ENCODE assay signal across 8 cellular contexts in the genomic region with DNA sequence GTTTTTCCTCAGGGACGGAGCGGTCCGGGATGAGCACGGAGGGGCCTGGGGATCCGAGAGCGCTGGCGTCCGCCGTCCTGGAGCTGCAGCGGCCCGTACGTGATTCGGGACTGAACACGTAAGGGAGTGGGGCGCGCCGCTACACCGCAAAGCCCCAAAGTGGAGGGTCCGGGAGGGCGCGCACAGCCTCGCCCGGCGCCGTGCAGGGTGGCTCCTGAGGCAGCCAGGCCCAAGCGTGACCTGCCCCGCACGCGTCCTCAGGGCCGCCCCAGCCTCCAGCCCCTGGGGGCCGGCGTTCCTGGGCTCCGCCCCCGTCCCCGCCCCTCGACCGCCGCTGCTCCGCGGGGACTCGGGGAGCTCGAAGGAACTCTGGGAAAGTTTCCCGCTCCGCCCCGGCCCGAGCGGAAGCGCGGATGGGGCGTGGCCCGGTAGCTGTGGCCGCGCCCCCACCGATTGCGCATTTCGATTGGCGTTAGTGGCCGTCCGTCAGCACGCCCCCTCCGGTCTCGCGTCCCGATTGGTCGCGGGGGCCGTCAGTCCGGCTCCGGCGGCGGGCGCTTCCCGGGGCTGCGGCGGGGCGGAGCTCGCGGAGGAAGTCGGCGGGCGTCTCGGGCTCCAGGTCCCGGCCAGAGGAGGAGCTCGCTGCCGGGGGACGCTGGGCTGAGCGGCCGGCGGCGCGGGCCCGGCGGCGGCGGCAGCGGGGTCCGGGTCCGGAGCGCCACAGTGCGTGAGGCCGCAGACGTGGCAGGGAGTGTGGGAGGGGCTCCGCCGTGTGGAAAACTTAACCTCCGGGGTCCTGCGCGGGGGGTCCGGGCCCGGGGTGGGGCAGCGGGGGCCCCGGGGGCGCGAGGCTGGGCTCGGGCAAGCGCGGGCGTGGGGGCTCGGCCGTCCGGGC. TPM values are rescaled to one million over a fixed set of nuclear protein-coding genes. Genes with fewer than 3 reads are reported as not detected.
DNase-seq lines count a peak whose midpoint lies in the region; ATAC-seq and TF ChIP-seq lines count a peak whose summit lies in the region.

Gene ANKRD16 (minus strand): TSS at position 270 of the 895 bp plus-strand sequence. CDS start 539 bp downstream, outside the sequence.
Gene FBH1 (plus strand): TSS at position 620 of the 895 bp plus-strand sequence. CDS start 103 bp downstream, at position 723.

- peak within 1 kb of the TSS; percentile 69 for H2AK5ac ChIP-seq in trophoblast cell (ENCODE audit: low read length)

- H3K9me2 ChIP-seq in SU-DHL-6 (replicated peaks; ENCODE audit: insufficient read depth, low read length), result no peaks in the 10 kb centered on the region

- H3K27me3 ChIP-seq in SU-DHL-6 (ENCODE audit: low read length) (no peaks in the 10 kb centered on the region), adipocyte (replicated peaks; ENCODE audit: control insufficient read depth, insufficient read depth, low read length) (no peaks in the 10 kb centered on the region), trophoblast cell (ENCODE audit: insufficient read depth, low read length) (no peaks in the 10 kb centered on the region), tibial nerve (no peaks in the 10 kb centered on the region)

- H4K8ac ChIP-seq in trophoblast cell (ENCODE audit: low read depth, low read length), result peak within 1 kb of the TSS; percentile 97

- H3K79me2 ChIP-seq in SU-DHL-6 (ENCODE audit: insufficient read depth, low read length) (peaks cover 38% of the 10 kb centered on the region), trophoblast cell (ENCODE audit: control insufficient read depth, insufficient read depth, low read length, poor library complexity) (peaks cover 11% of the 10 kb centered on the region)

- peak; percentile 37 to 85 for TF ChIP-seq EP300 in tibial nerve (IDR thresholded peaks at IDR 0.05)

- H3K9ac ChIP-seq in SU-DHL-6 (ENCODE audit: low read length) (peak within 1 kb of the TSS; percentile 92), adipocyte (ENCODE audit: low read length) (peak within 1 kb of the TSS; percentile 92), trophoblast cell (ENCODE audit: low read length) (peak within 1 kb of the TSS; percentile 79)

- peak; percentile 13 to 74 for TF ChIP-seq POLR2A in tibial nerve (IDR thresholded peaks at IDR 0.05)

- peaks cover 8% of the 10 kb centered on the region for H3K79me1 ChIP-seq in trophoblast cell (ENCODE audit: low read length)

- H2BK5ac ChIP-seq in trophoblast cell (ENCODE audit: low read depth, low read length, poor library complexity), result peak within 1 kb of the TSS; percentile 74

- 0 out of 2 replicates have a peak, but pooled peaks cover 2% of the 10 kb centered on the region for H3F3A ChIP-seq in SU-DHL-6 (ENCODE audit: insufficient read depth)

- H4K12ac ChIP-seq in trophoblast cell (ENCODE audit: low read depth, low read length), result peak within 1 kb of the TSS; percentile 77

- peak; percentile 90 for ATAC-seq in HG02763 (IDR thresholded peaks at IDR 0.05; ENCODE audit: unreplicated experiment)

- H3K36me3 ChIP-seq in SU-DHL-6 (ENCODE audit: low read length), result peaks cover 8% of the 10 kb centered on the region; the same call in 1 of the 2 replicates
- peaks cover 30% of the 10 kb centered on the region for H3K36me3 ChIP-seq in adipocyte (ENCODE audit: control insufficient read depth, insufficient read depth, low read length, severe bottlenecking)
- peaks cover 7 to 12% of the 10 kb centered on the region in 2 experiments for H3K36me3 ChIP-seq in trophoblast cell (ENCODE audit: control insufficient read depth in 1 of 2, insufficient read depth in 2 of 2, low read length in 2 of 2)
- H3K36me3 ChIP-seq in tibial nerve, result peaks cover 0 to 35% (median 3%) of the 10 kb centered on the region in 3 donors

- H3K4me3 ChIP-seq in GM12875 (ENCODE audit: low read depth, low read length) (peak within 1 kb of the TSS; percentile 91), SU-DHL-6 (ENCODE audit: insufficient read depth, low read length, poor library complexity, severe bottlenecking) (peak within 1 kb of the TSS; percentile 97), adipocyte (ENCODE audit: low read length) (peak within 1 kb of the TSS; percentile 86), trophoblast cell (ENCODE audit: low read depth, low read length) (peak within 1 kb of the TSS; percentile 87), tibial nerve (peak within 1 kb of the TSS; percentile 72 to 98 (median 94))

- no peak within 1 kb of the TSS for H2BK12ac ChIP-seq in trophoblast cell (ENCODE audit: low read length)

- no peak within 1 kb of the TSS for H3K23ac ChIP-seq in trophoblast cell (ENCODE audit: low read length)

- H4K20me1 ChIP-seq in SU-DHL-6 (ENCODE audit: low read depth, low read length), result no peaks in the 10 kb centered on the region

- H3K4me1 ChIP-seq in adipocyte (ENCODE audit: control insufficient read depth, insufficient read depth, low read length) (peaks cover 31% of the 10 kb centered on the region), trophoblast cell (ENCODE audit: control insufficient read depth in 1 of 2, insufficient read depth in 2 of 2, low read length in 2 of 2) (peaks cover 4 to 13% of the 10 kb centered on the region in 2 experiments), tibial nerve (peaks cover 0 to 56% (median 31%) of the 10 kb centered on the region in 4 donors)

- H3K9me3 ChIP-seq in SU-DHL-6 (ENCODE audit: insufficient read depth, low read length), result no peaks in the 10 kb centered on the region
- no peaks in the 10 kb centered on the region for H3K9me3 ChIP-seq in adipocyte (ENCODE audit: control insufficient read depth, low read length)
- no peaks in the 10 kb centered on the region for H3K9me3 ChIP-seq in trophoblast cell (ENCODE audit: insufficient read depth, low read depth, low read length)
- H3K9me3 ChIP-seq in tibial nerve, result no peaks in the 10 kb centered on the region

- peak within 1 kb of the TSS; percentile 75 for H4K91ac ChIP-seq in trophoblast cell (ENCODE audit: low read depth, low read length)

- peak within 1 kb of the TSS; percentile 89 for H3K18ac ChIP-seq in trophoblast cell (ENCODE audit: low read length)

- intact Hi-C loops in cardiac septum (cut with DNase I), result loop anchor here (1.0 to 5.0 kb wide), 2 partner anchors 77 to 512 kb away; partner anchors contain the start of gene GDI2

- H3K4me2 ChIP-seq in SU-DHL-6 (ENCODE audit: low read depth, low read length, poor library complexity, severe bottlenecking), result peak within 1 kb of the TSS; percentile 58
- peak within 1 kb of the TSS; percentile 73 for H3K4me2 ChIP-seq in trophoblast cell (ENCODE audit: low read length)

- no peak within 1 kb of the TSS for H2BK120ac ChIP-seq in trophoblast cell (ENCODE audit: insufficient read depth, low read length, poor library complexity)

- TF ChIP-seq CTCF in GM12875 (IDR thresholded peaks at IDR 0.05; ENCODE audit: borderline replicate concordance, insufficient read depth, low read depth, low read length) (no peak), SU-DHL-6 (IDR thresholded peaks at IDR 0.05; ENCODE audit: insufficient read depth, low read length, poor library complexity, severe bottlenecking) (no peak), tibial nerve (IDR thresholded peaks at IDR 0.05) (peak in 1 of 5 experiments; percentile 69)

- H3K27ac ChIP-seq in SU-DHL-6 (ENCODE audit: low read depth, low read length) (peak within 1 kb of the TSS; percentile 34; the same call in 1 of the 2 replicates), trophoblast cell (ENCODE audit: low read depth, low read length) (peak within 1 kb of the TSS; percentile 44), tibial nerve (peak within 1 kb of the TSS; percentile 28 to 93 (median 86))

- peak within 1 kb of the TSS; percentile 90 for H3K4ac ChIP-seq in trophoblast cell (ENCODE audit: low read depth, low read length)

- H2AFZ ChIP-seq in SU-DHL-6 (ENCODE audit: low read depth, low read length, severe bottlenecking), result peak within 1 kb of the TSS; percentile 94
- H2AFZ ChIP-seq in trophoblast cell (ENCODE audit: insufficient read depth, low read length, poor library complexity), result peak within 1 kb of the TSS; percentile 96

- WGBS in trophoblast cell (ENCODE audit: extremely low coverage, insufficient coverage, insufficient read length), result no CpG with 5 or more reads among the region's 120 CpGs
- 0 to 1% methylated on average over 23 to 65 of the region's 120 CpGs for WGBS in tibial nerve, 2 donors

- peak; percentile 95 to 96 (median 96) for DNase-seq in NCI-H1417 (lab: John Stamatoyannopoulos, UW)
- peak; percentile 99 for DNase-seq in adipocyte (ENCODE audit: low read depth)
- DNase-seq in cardiac septum (ENCODE audit: low spot score), result peak; percentile 99
- peak; percentile 99 to 100 for DNase-seq in trophoblast cell
- DNase-seq in tibial nerve (ENCODE audit: low spot score in 2 of 2), result peak; percentile 96 to 97

- peak within 1 kb of the TSS; percentile 89 for H3K14ac ChIP-seq in trophoblast cell (ENCODE audit: low read length)

RNA-seq across cellular contexts. Expression of gene ANKRD16, which starts in this region (rescaled TPM):
- total RNA-seq in cardiac septum (3.9 TPM), tibial nerve (10 to 100 TPM; 20.5 to 24.0 (median 21.2) TPM)
- 2.2 and 2.3 TPM in 2 replicates for polyA plus RNA-seq in trophoblast cell (2013)

RNA-seq across cellular contexts. Expression of gene FBH1, which starts in this region (rescaled TPM):
- total RNA-seq in cardiac septum (73.8 TPM), tibial nerve (100 to 1,000 TPM in 2 of 4 donors, 10 to 100 TPM in 2; 64.0 to 109 (median 96.6) TPM)
- polyA plus RNA-seq in trophoblast cell (2013), result 31.5 and 32.0 TPM in 2 replicates

Comparison
In these comparisons a context has a peak if more than half of its experiments do, and no peak if none do; other contexts are left out.
1. Peak in every context shown above with its lines: DNase-seq, ATAC-seq, H3K4me3 ChIP-seq and H3K27ac ChIP-seq.
2. H3K27ac ChIP-seq: peak in every context shown above with its lines; median percentile 86 in tibial nerve; 44 in trophoblast cell; 34 in SU-DHL-6.